21 cellular contexts compared by ENCODE assay signal in the genomic region with DNA sequence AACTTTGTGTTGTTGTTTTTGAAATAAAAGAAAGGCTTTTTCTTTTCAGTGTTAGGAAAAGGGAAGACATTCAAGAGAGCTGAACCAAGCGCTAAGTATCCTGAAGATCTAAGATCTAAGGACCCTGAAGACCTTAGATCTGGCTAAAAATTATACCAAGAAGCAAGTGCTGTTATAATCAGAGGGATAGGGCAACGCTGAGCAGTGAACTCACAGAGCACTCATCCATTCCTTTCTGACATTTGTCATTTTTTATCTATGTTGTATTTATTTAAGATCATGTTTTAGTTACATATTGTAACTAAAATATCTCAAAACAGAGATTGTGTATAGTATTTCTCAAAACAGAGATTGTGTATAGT.
DNase-seq lines count a peak whose midpoint lies in the region; ATAC-seq and TF ChIP-seq lines count a peak whose summit lies in the region.
"Had no signal": no experiment of that assay in that cellular context is flagged by ENCODE, and none has a peak within 500 bp of the region (broad histone marks: within the 10 kb centered on the region; RNA-seq: fewer than 3 reads in every experiment).

No MANE protein-coding gene starts in this region.

- BruUV-seq in HCT116 (replicated peaks; lab: Mats Ljungman, UMichigan), result no TSS peak

- H3K9me3 ChIP-seq in HCT116 (ENCODE audit: control insufficient read depth in 1 of 2, insufficient read depth in 1 of 2, low read depth in 1 of 2, low read length in 2 of 2) (no peaks in the 10 kb centered on the region), gastroesophageal sphincter (no peaks in the 10 kb centered on the region)
- no peaks in the 10 kb centered on the region for H3K9me3 ChIP-seq in effector memory CD4-positive, alpha-beta T cell (ENCODE audit: control insufficient read depth, low read length)
- H3K9me3 ChIP-seq: adrenal gland, HAP-1, thyroid gland had no signal

- intact Hi-C loops in HCT116 (cut with micrococcal nuclease), result no loop called here

- no peaks in the 10 kb centered on the region for H3K36me3 ChIP-seq in ACC112 (ENCODE audit: insufficient read depth, low read length)
- no peaks in the 10 kb centered on the region for H3K36me3 ChIP-seq in HCT116 (ENCODE audit: control insufficient read depth in 1 of 2, insufficient read depth in 2 of 2, low read length in 2 of 2)
- H3K36me3 ChIP-seq in gastroesophageal sphincter, result no peaks in the 10 kb centered on the region
- H3K36me3 ChIP-seq in effector memory CD4-positive, alpha-beta T cell (ENCODE audit: control insufficient read depth, insufficient read depth, low read length), result no peaks in the 10 kb centered on the region
- H3K36me3 ChIP-seq: adrenal gland, HAP-1, thyroid gland had no signal

- peaks cover 30% of the 10 kb centered on the region for H3K27me3 Mint-ChIP-seq in stimulated activated memory B cell treated with anti-CD40 and anti-IgM and Interleukin-4, amounts not matched to agents 10 μg/mL and 1 μg/mL and 100 μg/mL, for 72 hours
- H3K27me3 Mint-ChIP-seq: progenitor cell of endocrine pancreas had no signal

- H3K79me2 ChIP-seq in ACC112 (ENCODE audit: control insufficient read depth, insufficient read depth, low read length, unreplicated experiment) (no peaks in the 10 kb centered on the region), HCT116 (ENCODE audit: insufficient read depth, low read length) (no peaks in the 10 kb centered on the region)

- no peaks in the 10 kb centered on the region for H3K9me3 Mint-ChIP-seq in stimulated activated memory B cell treated with anti-CD40 and anti-IgM and Interleukin-4, amounts not matched to agents 10 μg/mL and 1 μg/mL and 100 μg/mL, for 72 hours

- RAD21 ChIA-PET in HCT116 (lab: Charles Lee; ENCODE audit: low non-redundant PET in 1 of 2, low total read pairs in 2 of 2, uncharacterized antibody in 2 of 2, unreplicated experiment in 2 of 2), result no interaction called here

- no peak for TF ChIP-seq EP300 in gastroesophageal sphincter (IDR thresholded peaks at IDR 0.05)

- H2AFZ ChIP-seq in ACC112 (ENCODE audit: low read length, unreplicated experiment), result peak overlapping the region; percentile 36
- peak overlapping the region; percentile 29 for H2AFZ ChIP-seq in HCT116 (ENCODE audit: low read depth, low read length, poor library complexity, severe bottlenecking)

- DNase-seq in HCT116 (ENCODE audit: low read depth, low spot score) (no peak), fibroblast of pulmonary artery (ENCODE audit: low read depth) (no peak)
- DNase-seq in effector memory CD4-positive, alpha-beta T cell, result no peak
- DNase-seq: activated CD8-positive, alpha-beta memory T cell treated with anti-CD3 and anti-CD28 coated beads, Interleukin-2, amount 50 U/mL, for 4 hours; activated gamma-delta T cell treated with Interleukin-2 at 50 U/mL for 16 hours; CD4-positive, alpha-beta memory T cell; Kasumi-1; kidney glomerular epithelial cell; NCI-H1092 treated with DMSO at 0.1 percent for 48 hours; NCI-H446 treated with DMSO at 0.1 percent for 48 hours; RPMI8226; stimulated activated naive CD4-positive, alpha-beta T cell; thyroid gland had no signal

- no peaks in the 10 kb centered on the region for H3K4me1 Mint-ChIP-seq in stimulated activated memory B cell treated with anti-CD40 and anti-IgM and Interleukin-4, amounts not matched to agents 10 μg/mL and 1 μg/mL and 100 μg/mL, for 72 hours
- H3K4me1 Mint-ChIP-seq: CD4-positive, alpha-beta memory T cell had no signal

- H3K27me3 ChIP-seq in ACC112 (ENCODE audit: insufficient read depth, low read length), result no peaks in the 10 kb centered on the region
- H3K27me3 ChIP-seq in HCT116 (ENCODE audit: insufficient read depth, low read length), result no peaks in the 10 kb centered on the region
- no peaks in the 10 kb centered on the region for H3K27me3 ChIP-seq in gastroesophageal sphincter
- no peaks in the 10 kb centered on the region for H3K27me3 ChIP-seq in effector memory CD4-positive, alpha-beta T cell (replicated peaks; ENCODE audit: control insufficient read depth, insufficient read depth, low read length, poor library complexity, severe bottlenecking)
- H3K27me3 ChIP-seq: thyroid gland had no signal

- H3K27ac ChIP-seq in ACC112 (ENCODE audit: low read depth, low read length) (peak overlapping the region; percentile 95), HCT116 (ENCODE audit: low read depth, low read length) (no peak overlapping the region), VCaP (peak overlapping the region; percentile 25; the same call in 1 of the 2 replicates), gastroesophageal sphincter (no peak overlapping the region)
- no peak overlapping the region for H3K27ac ChIP-seq in effector memory CD4-positive, alpha-beta T cell (ENCODE audit: insufficient read depth, low read length, poor library complexity, severe bottlenecking)
- H3K27ac ChIP-seq: adrenal gland, thyroid gland had no signal

- H3K4me3 Mint-ChIP-seq in stimulated activated memory B cell treated with anti-CD40 and anti-IgM and Interleukin-4, amounts not matched to agents 10 μg/mL and 1 μg/mL and 100 μg/mL, for 72 hours, result no peak overlapping the region
- H3K4me3 Mint-ChIP-seq: CD4-positive, alpha-beta memory T cell had no signal

- POLR2A ChIA-PET in HCT116 (lab: Charles Lee), result interaction anchor here (0.8 to 1.0 kb wide), 2 partner anchors 9 to 12 kb away, joined by 3 to 4 read pairs; no protein-coding TSS in a partner anchor

- WGBS in gastroesophageal sphincter (ENCODE audit: low coverage in 1 of 2), 2 donors, result 61 to 65% methylated on average over 2 of the region's 2 CpGs

- H3K9me2 ChIP-seq in HCT116 (ENCODE audit: insufficient read depth), result no peaks in the 10 kb centered on the region

- CTCF ChIA-PET in HCT116 (lab: Charles Lee), result interaction anchor here (1.7 kb wide), 1 partner anchor 387 kb away, joined by 3 read pairs; no protein-coding TSS in a partner anchor

- H3K36me3 Mint-ChIP-seq in stimulated activated memory B cell treated with anti-CD40 and anti-IgM and Interleukin-4, amounts not matched to agents 10 μg/mL and 1 μg/mL and 100 μg/mL, for 72 hours, result no peaks in the 10 kb centered on the region
- H3K36me3 Mint-ChIP-seq: CD4-positive, alpha-beta memory T cell had no signal

- no peak overlapping the region for H3K27ac Mint-ChIP-seq in stimulated activated memory B cell treated with anti-CD40 and anti-IgM and Interleukin-4, amounts not matched to agents 10 μg/mL and 1 μg/mL and 100 μg/mL, for 72 hours
- H3K27ac Mint-ChIP-seq: CD4-positive, alpha-beta memory T cell; progenitor cell of endocrine pancreas had no signal

- peak; percentile 38; the same call in 1 of the 2 replicates for ATAC-seq in HCT116
- ATAC-seq in gastroesophageal sphincter, result no peak
- ATAC-seq in stimulated activated memory B cell treated with anti-CD40 and anti-IgM and Interleukin-4, amounts not matched to agents 10 μg/mL and 1 μg/mL and 100 μg/mL, for 72 hours, result no peak
- no peak for ATAC-seq in HG02938 (IDR thresholded peaks at IDR 0.05; ENCODE audit: unreplicated experiment)

- H3K9ac ChIP-seq in HCT116 (ENCODE audit: low read length), result no peak overlapping the region

- H3K4me1 ChIP-seq in ACC112 (ENCODE audit: control insufficient read depth, insufficient read depth, low read length, unreplicated experiment) (peaks cover 18% of the 10 kb centered on the region), HCT116 (ENCODE audit: control insufficient read depth in 1 of 2, insufficient read depth in 2 of 2, low read length in 2 of 2) (peaks cover 3 to 8% of the 10 kb centered on the region in 2 experiments; a peak in 2 of 4 replicates), gastroesophageal sphincter (no peaks in the 10 kb centered on the region)
- H3K4me1 ChIP-seq in effector memory CD4-positive, alpha-beta T cell (ENCODE audit: control insufficient read depth, insufficient read depth, low read length, poor library complexity, severe bottlenecking), result no peaks in the 10 kb centered on the region
- H3K4me1 ChIP-seq: adrenal gland, HAP-1, thyroid gland had no signal

- peak overlapping the region; percentile 58 for H3K4me2 ChIP-seq in HCT116 (ENCODE audit: low read length)

- TF ChIP-seq RAD21 in HCT116 (IDR thresholded peaks at IDR 0.05; ENCODE audit: low read depth), result no peak

- no peak for TF ChIP-seq POLR2A in HCT116 (IDR thresholded peaks at IDR 0.05; ENCODE audit: borderline replicate concordance, extremely low read depth, insufficient read depth, insufficient read length)
- TF ChIP-seq POLR2A in gastroesophageal sphincter (IDR thresholded peaks at IDR 0.05), result no peak

- TF ChIP-seq CTCF in HCT116 (IDR thresholded peaks at IDR 0.05 in 2 of 3, conservative IDR thresholded peaks at IDR 0.05 in 1 of 3; ENCODE audit: borderline replicate concordance in 1 of 3, insufficient read depth in 1 of 3, low read depth in 2 of 3, low read length in 2 of 3) (no peak), VCaP (conservative IDR thresholded peaks at IDR 0.05) (no peak), fibroblast of pulmonary artery (IDR thresholded peaks at IDR 0.05; ENCODE audit: low read length, missing control alignments) (no peak), gastroesophageal sphincter (IDR thresholded peaks at IDR 0.05) (no peak)

- H3K4me3 ChIP-seq in ACC112 (ENCODE audit: low read depth, low read length), result peak overlapping the region; percentile 43
- H3K4me3 ChIP-seq in HCT116 (replicated peaks in 1 of 2; ENCODE audit: low read depth in 1 of 2, low read length in 2 of 2), result peak overlapping the region; percentile 7 to 33; a peak in 1 of 4 replicates
- peak overlapping the region; percentile 10 for H3K4me3 ChIP-seq in fibroblast of pulmonary artery (replicated peaks; ENCODE audit: low read depth, low read length)
- no peak overlapping the region for H3K4me3 ChIP-seq in gastroesophageal sphincter
- no peak overlapping the region for H3K4me3 ChIP-seq in effector memory CD4-positive, alpha-beta T cell (ENCODE audit: insufficient read depth, low read depth, low read length, poor library complexity, severe bottlenecking)
- H3K4me3 ChIP-seq: adrenal gland, HAP-1, thyroid gland had no signal

- H4K20me1 ChIP-seq in HCT116 (ENCODE audit: insufficient read depth), result no peaks in the 10 kb centered on the region

TF ChIP-seq in HCT116, 20 proteins besides CTCF, POLR2A, EP300 and RAD21 (continues in another document):
- no peak for TF ChIP-seq SIN3A (IDR thresholded peaks at IDR 0.05; ENCODE audit: low read depth)
- TF ChIP-seq EZH2 (IDR thresholded peaks at IDR 0.05), result no peak
- TF ChIP-seq YY1 (IDR thresholded peaks at IDR 0.05; ENCODE audit: extremely low read depth, insufficient replicate concordance, low read depth, low read length), result no peak

Comparison
In these comparisons a context has a peak if more than half of its experiments do, and no peak if none do; other contexts are left out.
1. H3K27ac ChIP-seq: peak in ACC112 (single experiment) and VCaP (single experiment); none in HCT116 (single experiment), gastroesophageal sphincter (0 of 4) and effector memory CD4-positive, alpha-beta T cell (single experiment).
2. H3K4me3 ChIP-seq: peak in ACC112 (single experiment), HCT116 (2 of 2) and fibroblast of pulmonary artery (single experiment); none in gastroesophageal sphincter (0 of 2) and effector memory CD4-positive, alpha-beta T cell (single experiment).